ENCODE assay signal across 11 cellular contexts in genomic region chr3:11764931-11765363, GRCh38.
DNase-seq lines count a peak whose midpoint lies in the region; ATAC-seq and TF ChIP-seq lines count a peak whose summit lies in the region.
"Had no signal": no experiment of that assay in that cellular context is flagged by ENCODE, and none has a peak within 500 bp of the region (broad histone marks: within the 10 kb centered on the region; RNA-seq: fewer than 3 reads in every experiment).

No MANE protein-coding gene starts in this region.

- H3K27me3 ChIP-seq in SJSA1 (replicated peaks): no peaks in the 10 kb centered on the region
- H3K27me3 ChIP-seq: neutrophil had no signal

- peaks cover 3 to 5% (median 5%) of the 10 kb centered on the region in 3 donors for H3K27me3 Mint-ChIP-seq in CD14-positive monocyte (ENCODE audit: low read depth in 3 of 3)

- ATAC-seq in HG03432 (IDR thresholded peaks at IDR 0.05; ENCODE audit: unreplicated experiment): no peak

- H3K27ac Mint-ChIP-seq in CD14-positive monocyte: peak overlapping the region in 1 of 7 donors; percentile 40

- no peaks in the 10 kb centered on the region for H3K36me3 Mint-ChIP-seq in CD14-positive monocyte

- intact Hi-C loops in CD14-positive monocyte (cut with micrococcal nuclease): no loop called here
- intact Hi-C loops in cardiac septum (cut with DNase I): no loop called here

- H3K4me1 Mint-ChIP-seq in CD14-positive monocyte: peaks cover 3% of the 10 kb centered on the region

- no peaks in the 10 kb centered on the region for H3K9me3 ChIP-seq in SJSA1 (replicated peaks)
- H3K9me3 ChIP-seq: neutrophil had no signal

- no peak overlapping the region for H3K4me3 Mint-ChIP-seq in CD14-positive monocyte

- H3K36me3 ChIP-seq in SJSA1: no peaks in the 10 kb centered on the region
- H3K36me3 ChIP-seq: neutrophil had no signal

- H3K4me1 ChIP-seq in SJSA1 (replicated peaks): peaks cover 17% of the 10 kb centered on the region

- DNase-seq in activated T-cell treated with anti-CD3 and anti-CD28 coated beads for 48 hours (ENCODE audit: low read depth): peak; percentile 49
- no peak for DNase-seq in activated T-cell treated with anti-CD3 and anti-CD28 coated beads, Interleukin-2, amount 50 U/mL, for 1 hour
- peak; percentile 73 to 86 for DNase-seq in SJSA1 (ENCODE audit: low read depth in 1 of 2, low spot score in 2 of 2)
- DNase-seq in epithelial cell of proximal tubule (ENCODE audit: low read depth): peak; percentile 80
- DNase-seq in stimulated activated CD8-positive, alpha-beta memory T cell treated with anti-CD3 and anti-CD28 coated beads, Interleukin-7, amount 100 ng/mL, for 48 hours (ENCODE audit: extremely low read depth in 1 of 2, low read depth in 1 of 2): peak; percentile 37 to 60
- DNase-seq in CD14-positive monocyte (ENCODE audit: low spot score): no peak
- no peak for DNase-seq in cardiac septum (ENCODE audit: low spot score)
- DNase-seq: C1 segment of cervical spinal cord, NCI-H526 treated with DMSO at 0.1 percent for 48 hours had no signal

- peak overlapping the region; percentile 48 for H3K27ac ChIP-seq in SJSA1
- H3K27ac ChIP-seq: neutrophil had no signal

- H3K4me3 ChIP-seq in SJSA1 (no peak overlapping the region), epithelial cell of proximal tubule (ENCODE audit: low read depth, low read length) (no peak overlapping the region)

- no peak for TF ChIP-seq CTCF in epithelial cell of proximal tubule (conservative IDR thresholded peaks at IDR 0.05; ENCODE audit: low read depth, low read length)
- TF ChIP-seq CTCF in CD14-positive monocyte (IDR thresholded peaks at IDR 0.05): no peak

- peaks cover 0 to 2% (median 0%) of the 10 kb centered on the region in 7 donors for H3K9me3 Mint-ChIP-seq in CD14-positive monocyte

Comparison
In these comparisons a context has a peak if more than half of its experiments do, and no peak if none do; other contexts are left out.
1. DNase-seq: peak in activated T-cell treated with anti-CD3 and anti-CD28 coated beads for 48 hours (single experiment), SJSA1 (2 of 2), epithelial cell of proximal tubule (single experiment) and stimulated activated CD8-positive, alpha-beta memory T cell treated with anti-CD3 and anti-CD28 coated beads, Interleukin-7, amount 100 ng/mL, for 48 hours (2 of 2); none in activated T-cell treated with anti-CD3 and anti-CD28 coated beads, Interleukin-2, amount 50 U/mL, for 1 hour (single experiment), CD14-positive monocyte (single experiment) and cardiac septum (single experiment).